In genomic region chr12:49705479-49706267, GRCh38 we compare ENCODE assay signal across 8 cellular contexts. TPM values are rescaled to one million over a fixed set of nuclear protein-coding genes. Genes with fewer than 3 reads are reported as not detected.
DNase-seq lines count a peak whose midpoint lies in the region; ATAC-seq and TF ChIP-seq lines count a peak whose summit lies in the region.

No MANE protein-coding gene starts in this region.

- peak overlapping the region; percentile 76 for H3K4me3 ChIP-seq in CD4-positive, CD25-positive, alpha-beta regulatory T cell (ENCODE audit: low read depth, low read length)

- ATAC-seq in CD4-positive, CD25-positive, alpha-beta regulatory T cell (ENCODE audit: low read depth in 2 of 2) = no peak
- ATAC-seq in HG02610 (IDR thresholded peaks at IDR 0.05; ENCODE audit: unreplicated experiment) (peak; percentile 24), omental fat pad (ENCODE audit: low FRiP score) (no peak), GM18858 (IDR thresholded peaks at IDR 0.05; ENCODE audit: unreplicated experiment) (no peak), HG02973 (IDR thresholded peaks at IDR 0.05; ENCODE audit: unreplicated experiment) (no peak)
- no peak for ATAC-seq in activated CD8-positive, alpha-beta T cell treated with anti-CD3 and anti-CD28 coated beads, Interleukin-2, amount 10 ng/mL, durations not matched to agents 7 days and 5 days

- DNase-seq in CD4-positive, CD25-positive, alpha-beta regulatory T cell = peak in 2 of 3 donors; percentile 2 to 32
- DNase-seq in activated CD8-positive, alpha-beta T cell treated with anti-CD3 and anti-CD28 coated beads, Interleukin-2, amount 10 ng/mL, durations not matched to agents 7 days and 5 days = peak; percentile 44
- DNase-seq in globus pallidus (ENCODE audit: low spot score) = peak; percentile 49
- DNase-seq in omental fat pad (ENCODE audit: low spot score) = peak; percentile 26
- DNase-seq in NAMALWA (ENCODE audit: low spot score) = no peak

- no peak overlapping the region for H3K27ac ChIP-seq in CD4-positive, CD25-positive, alpha-beta regulatory T cell (ENCODE audit: insufficient read depth, low read length, poor library complexity, severe bottlenecking)

- TF ChIP-seq CTCF in omental fat pad (IDR thresholded peaks at IDR 0.05) = no peak

- H3K27me3 ChIP-seq in CD4-positive, CD25-positive, alpha-beta regulatory T cell (ENCODE audit: control insufficient read depth, insufficient read depth, low read length) = peaks cover 7% of the 10 kb centered on the region

- H3K36me3 Mint-ChIP-seq in CD4-positive, CD25-positive, alpha-beta regulatory T cell = no peaks in the 10 kb centered on the region
- H3K36me3 Mint-ChIP-seq in activated CD8-positive, alpha-beta T cell treated with anti-CD3 and anti-CD28 coated beads, Interleukin-2, amount 10 ng/mL, durations not matched to agents 7 days and 5 days (ENCODE audit: low read depth) = peaks cover 8% of the 10 kb centered on the region

- POLR2A ChIA-PET in activated CD8-positive, alpha-beta T cell treated with anti-CD3 and anti-CD28 coated beads, Interleukin-2, amount 10 ng/mL, durations not matched to agents 7 days and 5 days (lab: Charles Lee) = interaction anchor here (0.5 to 4.8 kb wide), 10 partner anchors 10 to 69 kb away, joined by 3 to 30 read pairs (median 6); partner anchors contain the start of gene TMBIM6

- peak overlapping the region; percentile 82 to 96 (median 92) for H3K4me3 Mint-ChIP-seq in CD4-positive, CD25-positive, alpha-beta regulatory T cell
- peak overlapping the region; percentile 90 for H3K4me3 Mint-ChIP-seq in activated CD8-positive, alpha-beta T cell treated with anti-CD3 and anti-CD28 coated beads, Interleukin-2, amount 10 ng/mL, durations not matched to agents 7 days and 5 days

- CTCF ChIA-PET in activated CD8-positive, alpha-beta T cell treated with anti-CD3 and anti-CD28 coated beads, Interleukin-2, amount 10 ng/mL, durations not matched to agents 7 days and 5 days (lab: Charles Lee) = interaction anchor here (1.7 to 18.3 kb wide), 10 partner anchors 9 to 65 kb away, joined by 5 to 695 read pairs (median 28); partner anchors contain the start of genes PRPF40B and TMBIM6

- H3K9me3 ChIP-seq in CD4-positive, CD25-positive, alpha-beta regulatory T cell (ENCODE audit: control insufficient read depth in 2 of 2, low read length in 2 of 2) = no peaks in the 10 kb centered on the region

- peaks cover 41% of the 10 kb centered on the region for H3K4me1 ChIP-seq in CD4-positive, CD25-positive, alpha-beta regulatory T cell (ENCODE audit: control insufficient read depth, insufficient read depth, low read length, poor library complexity, severe bottlenecking)

- peaks cover 15% of the 10 kb centered on the region for H3K27me3 Mint-ChIP-seq in CD4-positive, CD25-positive, alpha-beta regulatory T cell
- H3K27me3 Mint-ChIP-seq in activated CD8-positive, alpha-beta T cell treated with anti-CD3 and anti-CD28 coated beads, Interleukin-2, amount 10 ng/mL, durations not matched to agents 7 days and 5 days (ENCODE audit: low read depth) = peaks cover 15% of the 10 kb centered on the region

- H3K9me3 Mint-ChIP-seq in CD4-positive, CD25-positive, alpha-beta regulatory T cell = no peaks in the 10 kb centered on the region
- H3K9me3 Mint-ChIP-seq in activated CD8-positive, alpha-beta T cell treated with anti-CD3 and anti-CD28 coated beads, Interleukin-2, amount 10 ng/mL, durations not matched to agents 7 days and 5 days (ENCODE audit: insufficient read depth) = no peaks in the 10 kb centered on the region

- peaks cover 7 to 53% (median 43%) of the 10 kb centered on the region in 4 donors for H3K4me1 Mint-ChIP-seq in CD4-positive, CD25-positive, alpha-beta regulatory T cell
- peaks cover 50% of the 10 kb centered on the region for H3K4me1 Mint-ChIP-seq in activated CD8-positive, alpha-beta T cell treated with anti-CD3 and anti-CD28 coated beads, Interleukin-2, amount 10 ng/mL, durations not matched to agents 7 days and 5 days (ENCODE audit: low read depth)

- H3K27ac Mint-ChIP-seq in CD4-positive, CD25-positive, alpha-beta regulatory T cell = peak overlapping the region in 2 of 3 donors; percentile 89 to 92
- peak overlapping the region; percentile 83 for H3K27ac Mint-ChIP-seq in activated CD8-positive, alpha-beta T cell treated with anti-CD3 and anti-CD28 coated beads, Interleukin-2, amount 10 ng/mL, durations not matched to agents 7 days and 5 days

- H3K36me3 ChIP-seq in CD4-positive, CD25-positive, alpha-beta regulatory T cell (ENCODE audit: control insufficient read depth, insufficient read depth, low read length) = no peaks in the 10 kb centered on the region

RNA-seq across cellular contexts. Expression of gene FMNL3, which starts 1.5 kb away (rescaled TPM):
- total RNA-seq in CD4-positive, CD25-positive, alpha-beta regulatory T cell = 21.4 TPM
- polyA plus RNA-seq in CD4-positive, CD25-positive, alpha-beta regulatory T cell = 1 to 10 TPM; 3.8 to 9.0 (median 5.0) TPM
- 10 to 100 TPM; 53.5 to 54.5 TPM for total RNA-seq in activated CD8-positive, alpha-beta T cell treated with anti-CD3 and anti-CD28 coated beads, Interleukin-2, amount 10 ng/mL, durations not matched to agents 7 days and 5 days
- total RNA-seq in omental fat pad = 10 to 100 TPM in 3 of 4 donors, 1 to 10 TPM in 1; 5.7 to 28.8 (median 22.1) TPM

RNA-seq across cellular contexts. Expression of gene TMBIM6, which starts 35.7 kb away (rescaled TPM):
- 376 TPM for total RNA-seq in CD4-positive, CD25-positive, alpha-beta regulatory T cell
- 1,000 to 10,000 TPM; 1,002 to 1,224 (median 1,189) TPM for polyA plus RNA-seq in CD4-positive, CD25-positive, alpha-beta regulatory T cell
- total RNA-seq in activated CD8-positive, alpha-beta T cell treated with anti-CD3 and anti-CD28 coated beads, Interleukin-2, amount 10 ng/mL, durations not matched to agents 7 days and 5 days = 100 to 1,000 TPM; 420 TPM
- total RNA-seq in omental fat pad = 100 to 1,000 TPM; 337 to 481 (median 397) TPM
